ENCODE assay signal across 25 cellular contexts in genomic region chr15:57446393-57446792, GRCh38.
"Had no signal": no experiment of that assay in that cellular context is flagged by ENCODE, and none has a peak within 500 bp of the region (broad histone marks: within the 10 kb centered on the region; RNA-seq: fewer than 3 reads in every experiment).

No MANE protein-coding gene starts in this region.

- H3K27ac ChIP-seq: epithelial cell of prostate, gastrocnemius medialis, neural progenitor cell, parathyroid adenoma, right lobe of liver, thoracic aorta, tibial nerve, upper lobe of left lung had no signal

- DNase-seq: dorsolateral prefrontal cortex; effector CD4-positive, alpha-beta T cell; gastrocnemius medialis; head of caudate nucleus; kidney; midbrain; naive thymus-derived CD4-positive, alpha-beta T cell; right lobe of liver; stimulated activated CD4-positive, alpha-beta T cell treated with anti-CD3 and anti-CD28 coated beads, Interleukin-2, amount 100 ng/mL, for 24 hours; stimulated activated CD4-positive, alpha-beta T cell treated with anti-CD3 and anti-CD28 coated beads, Interleukin-4, amount 100 ng/mL, for 24 hours; stimulated activated naive CD8-positive, alpha-beta T cell treated with anti-CD3 and anti-CD28 coated beads, Interleukin-15, Interleukin-2, amounts not matched to agents 100 U/mL and 50 U/mL, for 24 hours; substantia nigra; upper lobe of left lung had no signal

- H3K4me3 ChIP-seq: dorsolateral prefrontal cortex, gastrocnemius medialis, lung, neural progenitor cell, right lobe of liver, thoracic aorta, tibial nerve, upper lobe of left lung had no signal

- H3K4me1 ChIP-seq: gastrocnemius medialis, parathyroid adenoma, right lobe of liver had no signal

- ATAC-seq: esophagus mucosa; gastrocnemius medialis; left lobe of liver; naive thymus-derived CD4-positive, alpha-beta T cell; right lobe of liver; stimulated activated memory B cell treated with anti-CD40 and anti-IgM and Interleukin-4, amounts not matched to agents 10 μg/mL and 1 μg/mL and 100 μg/mL, for 72 hours; stimulated activated naive CD8-positive, alpha-beta T cell treated with anti-CD3 and anti-CD28 coated beads, Interleukin-15, Interleukin-2, amounts not matched to agents 100 U/mL and 50 U/mL, for 24 hours had no signal

- H3K9me3 Mint-ChIP-seq: memory B cell; neural progenitor cell; stimulated activated memory B cell treated with anti-CD40 and anti-IgM and Interleukin-4, amounts not matched to agents 10 μg/mL and 1 μg/mL and 100 μg/mL, for 72 hours had no signal

- H3K4me2 ChIP-seq: neural progenitor cell had no signal

- H3K4me1 Mint-ChIP-seq: memory B cell; neural progenitor cell; stimulated activated memory B cell treated with anti-CD40 and anti-IgM and Interleukin-4, amounts not matched to agents 10 μg/mL and 1 μg/mL and 100 μg/mL, for 72 hours had no signal

- H3K36me3 ChIP-seq: gastrocnemius medialis, neural progenitor cell, thoracic aorta, tibial nerve had no signal

- H3K36me3 Mint-ChIP-seq: memory B cell; naive thymus-derived CD4-positive, alpha-beta T cell; neural progenitor cell; stimulated activated memory B cell treated with anti-CD40 and anti-IgM and Interleukin-4, amounts not matched to agents 10 μg/mL and 1 μg/mL and 100 μg/mL, for 72 hours had no signal

- H3K9ac ChIP-seq: neural progenitor cell, parathyroid adenoma had no signal

- H2AFZ ChIP-seq: parathyroid adenoma had no signal

- H3K27ac Mint-ChIP-seq: memory B cell; naive thymus-derived CD4-positive, alpha-beta T cell; neural progenitor cell; stimulated activated memory B cell treated with anti-CD40 and anti-IgM and Interleukin-4, amounts not matched to agents 10 μg/mL and 1 μg/mL and 100 μg/mL, for 72 hours had no signal

- H3K4me3 Mint-ChIP-seq: memory B cell; naive thymus-derived CD4-positive, alpha-beta T cell; nephron; neural progenitor cell; stimulated activated memory B cell treated with anti-CD40 and anti-IgM and Interleukin-4, amounts not matched to agents 10 μg/mL and 1 μg/mL and 100 μg/mL, for 72 hours had no signal

- H3K79me2 ChIP-seq: parathyroid adenoma had no signal

- H3K27me3 Mint-ChIP-seq: progenitor cell of endocrine pancreas had no signal

- H3K27me3 ChIP-seq: gastrocnemius medialis, neural progenitor cell, right lobe of liver, tibial nerve, upper lobe of left lung had no signal

- H3K9me3 ChIP-seq: gastrocnemius medialis, right lobe of liver, thoracic aorta, tibial nerve, upper lobe of left lung had no signal
